ENCODE assay signal across 9 cellular contexts in genomic region chr10:101287922-101288638, GRCh38. TPM values are rescaled to one million over a fixed set of nuclear protein-coding genes. Genes with fewer than 3 reads are reported as not detected.
DNase-seq lines count a peak whose midpoint lies in the region; ATAC-seq and TF ChIP-seq lines count a peak whose summit lies in the region.
"Had no signal": no experiment of that assay in that cellular context is flagged by ENCODE, and none has a peak within 500 bp of the region (broad histone marks: within the 10 kb centered on the region; RNA-seq: fewer than 3 reads in every experiment).

No MANE protein-coding gene starts in this region.

- no peak overlapping the region for H3K27ac Mint-ChIP-seq in stimulated activated naive CD8-positive, alpha-beta T cell treated with anti-CD3 and anti-CD28 coated beads, Interleukin-15, amount 100 ng/mL, for 72 hours

- peaks cover 96% of the 10 kb centered on the region for H3K27me3 Mint-ChIP-seq in stimulated activated naive CD8-positive, alpha-beta T cell treated with anti-CD3 and anti-CD28 coated beads, Interleukin-15, amount 100 ng/mL, for 72 hours

- H3K27ac ChIP-seq in PC-3 (ENCODE audit: low read length): no peak overlapping the region

- no peaks in the 10 kb centered on the region for H3K9me3 ChIP-seq in PC-3 (ENCODE audit: low read length)

- intact Hi-C loops in PC-3 (cut with micrococcal nuclease): no loop called here
- intact Hi-C loops in lower leg skin (cut with DNase I; ENCODE audit: low total_unique reads): no loop called here

- H3K4me3 Mint-ChIP-seq in stimulated activated naive CD8-positive, alpha-beta T cell treated with anti-CD3 and anti-CD28 coated beads, Interleukin-15, amount 100 ng/mL, for 72 hours: no peak overlapping the region

- CTCF ChIA-PET in PC-3 (lab: Charles Lee): interaction anchor here (0.5 to 1.4 kb wide), 4 partner anchors 44 to 282 kb away, joined by 4 to 12 read pairs (median 6); no protein-coding TSS in a partner anchor

- H3K4me3 ChIP-seq in PC-3 (ENCODE audit: low read length) (no peak overlapping the region), foreskin fibroblast (ENCODE audit: low read depth in 1 of 2, low read length in 2 of 2) (no peak overlapping the region), lower leg skin (ENCODE audit: low read depth, poor library complexity, severe bottlenecking) (no peak overlapping the region)

- no peak overlapping the region for H2AFZ ChIP-seq in PC-3 (ENCODE audit: low read length)

- no peaks in the 10 kb centered on the region for H3F3A ChIP-seq in PC-3 (ENCODE audit: low read length, unreplicated experiment)

- POLR2A ChIA-PET in PC-3 (lab: Charles Lee; ENCODE audit: unreplicated experiment): no interaction called here

- no peak overlapping the region for H3K9ac ChIP-seq in PC-3 (ENCODE audit: low read length)

- H3K4me2 ChIP-seq in PC-3 (ENCODE audit: low read length): no peak overlapping the region

- H3K4me1 Mint-ChIP-seq in stimulated activated naive CD8-positive, alpha-beta T cell treated with anti-CD3 and anti-CD28 coated beads, Interleukin-15, amount 100 ng/mL, for 72 hours: peaks cover 52% of the 10 kb centered on the region

- DNase-seq in stimulated activated naive CD8-positive, alpha-beta T cell treated with anti-CD3 and anti-CD28 coated beads, Interleukin-15, Interleukin-2, amounts not matched to agents 100 U/mL and 50 U/mL, for 24 hours: peak; percentile 25
- DNase-seq in stimulated activated naive CD8-positive, alpha-beta T cell treated with anti-CD3 and anti-CD28 coated beads, Interleukin-15, amount 100 ng/mL, for 72 hours: no peak
- DNase-seq in PC-3 (peak; percentile 16), foreskin fibroblast (peak in 1 of 2 donors; percentile 45), lower leg skin (ENCODE audit: low spot score in 2 of 2) (no peak), activated T-cell treated with anti-CD3 and anti-CD28 coated beads for 4 hours (no peak)
- DNase-seq: activated gamma-delta T cell had no signal

- H3K9me2 ChIP-seq in PC-3 (replicated peaks; ENCODE audit: low read length): no peaks in the 10 kb centered on the region

- no peak for ATAC-seq in stimulated activated naive CD8-positive, alpha-beta T cell treated with anti-CD3 and anti-CD28 coated beads, Interleukin-15, Interleukin-2, amounts not matched to agents 100 U/mL and 50 U/mL, for 24 hours
- no peak for ATAC-seq in stimulated activated naive CD8-positive, alpha-beta T cell treated with anti-CD3 and anti-CD28 coated beads, Interleukin-15, amount 100 ng/mL, for 72 hours
- ATAC-seq in PC-3: peak; percentile 30; the same call in 1 of the 2 replicates
- ATAC-seq in GM19351 (IDR thresholded peaks at IDR 0.05; ENCODE audit: unreplicated experiment): no peak
- ATAC-seq in HG03135 (IDR thresholded peaks at IDR 0.05; ENCODE audit: unreplicated experiment): no peak

- TF ChIP-seq CTCF in PC-3 (conservative IDR thresholded peaks at IDR 0.05; ENCODE audit: low read depth, low read length) (peak; percentile 34; the same call in 1 of the 2 replicates), foreskin fibroblast (IDR thresholded peaks at IDR 0.05; ENCODE audit: low read depth, low read length) (peak; percentile 26), lower leg skin (IDR thresholded peaks at IDR 0.05) (no peak)

- H3K79me2 ChIP-seq in PC-3 (ENCODE audit: low read length): no peaks in the 10 kb centered on the region

- no peaks in the 10 kb centered on the region for H4K20me1 ChIP-seq in PC-3 (ENCODE audit: low read length)

- H3K27me3 ChIP-seq in PC-3 (ENCODE audit: low read length): no peaks in the 10 kb centered on the region

- no TSS peak for BruUV-seq in PC-3 (replicated peaks; lab: Mats Ljungman, UMichigan)

- H3K4me1 ChIP-seq in PC-3 (ENCODE audit: insufficient read depth, low read length): no peaks in the 10 kb centered on the region

- no peak for TF ChIP-seq POLR2A in lower leg skin (IDR thresholded peaks at IDR 0.05)

- H3K36me3 ChIP-seq in PC-3 (ENCODE audit: low read depth, low read length): no peaks in the 10 kb centered on the region

- 45 to 61% methylated on average over 7 of the region's 7 CpGs for WGBS in lower leg skin, 2 donors

- H3K9me3 Mint-ChIP-seq in stimulated activated naive CD8-positive, alpha-beta T cell treated with anti-CD3 and anti-CD28 coated beads, Interleukin-15, amount 100 ng/mL, for 72 hours: no peaks in the 10 kb centered on the region

RNA-seq across cellular contexts. Expression of gene LBX1, which starts 58.8 kb away (rescaled TPM):
- total RNA-seq in PC-3 (2014; rRNA removed) (not detected in 2 replicates), lower leg skin (not detected)

Comparison
In these comparisons a context has a peak if more than half of its experiments do, and no peak if none do; other contexts are left out.
1. DNase-seq: peak in stimulated activated naive CD8-positive, alpha-beta T cell treated with anti-CD3 and anti-CD28 coated beads, Interleukin-15, Interleukin-2, amounts not matched to agents 100 U/mL and 50 U/mL, for 24 hours (single experiment) and PC-3 (single experiment); none in stimulated activated naive CD8-positive, alpha-beta T cell treated with anti-CD3 and anti-CD28 coated beads, Interleukin-15, amount 100 ng/mL, for 72 hours (0 of 2), lower leg skin (0 of 2) and activated T-cell treated with anti-CD3 and anti-CD28 coated beads for 4 hours (single experiment).
2. CTCF ChIP-seq: peak in PC-3 (single experiment) and foreskin fibroblast (single experiment); none in lower leg skin (0 of 3).